Comparison of ENCODE assay signal across 1 cellular context in the genomic region with DNA sequence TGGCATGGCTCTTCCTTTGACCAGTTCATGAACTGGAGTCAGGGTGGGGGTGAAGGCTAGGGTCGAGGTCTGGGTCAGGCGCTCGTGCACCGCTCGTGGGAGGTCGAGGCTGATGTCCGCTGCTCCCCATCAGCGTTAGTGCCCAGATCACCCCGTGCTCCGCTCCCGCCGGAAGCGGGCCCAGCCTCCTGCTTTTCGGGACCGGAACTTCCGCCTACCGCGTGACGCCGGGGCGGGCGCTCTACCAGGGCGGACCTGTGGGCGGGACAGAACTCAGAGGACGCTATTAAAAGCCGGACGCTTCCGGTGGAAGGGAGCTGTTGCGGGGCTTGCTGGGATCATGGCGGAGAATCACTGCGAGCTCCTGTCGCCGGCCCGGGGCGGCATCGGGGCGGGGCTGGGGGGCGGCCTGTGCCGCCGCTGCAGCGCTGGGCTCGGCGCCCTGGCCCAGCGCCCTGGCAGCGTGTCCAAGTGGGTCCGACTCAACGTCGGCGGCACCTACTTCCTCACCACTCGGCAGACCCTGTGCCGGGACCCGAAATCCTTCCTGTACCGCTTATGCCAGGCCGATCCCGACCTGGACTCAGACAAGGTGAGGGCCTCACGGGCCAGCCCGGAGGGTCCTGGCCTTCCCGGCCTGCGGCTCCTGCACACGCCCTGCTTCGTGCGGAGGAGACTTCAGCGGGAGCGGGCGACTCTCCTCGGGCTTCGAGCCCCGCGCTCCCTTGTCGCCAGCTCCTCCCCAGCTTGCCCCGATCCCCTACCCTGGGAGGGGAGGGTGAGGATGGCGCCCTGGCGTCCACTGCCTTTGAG.
TF ChIP-seq lines count a peak whose summit lies in the region.

A gene with protein sequence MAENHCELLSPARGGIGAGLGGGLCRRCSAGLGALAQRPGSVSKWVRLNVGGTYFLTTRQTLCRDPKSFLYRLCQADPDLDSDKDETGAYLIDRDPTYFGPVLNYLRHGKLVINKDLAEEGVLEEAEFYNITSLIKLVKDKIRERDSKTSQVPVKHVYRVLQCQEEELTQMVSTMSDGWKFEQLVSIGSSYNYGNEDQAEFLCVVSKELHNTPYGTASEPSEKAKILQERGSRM (plus strand): TSS at position 315 of the 813 bp plus-strand sequence. CDS start 26 bp downstream, at position 341.

TF ChIP-seq in K562, 482 proteins besides CTCF, POLR2A, EP300 and RAD21 (continued from another document and continues in another):
- TF ChIP-seq, protein P1, sequence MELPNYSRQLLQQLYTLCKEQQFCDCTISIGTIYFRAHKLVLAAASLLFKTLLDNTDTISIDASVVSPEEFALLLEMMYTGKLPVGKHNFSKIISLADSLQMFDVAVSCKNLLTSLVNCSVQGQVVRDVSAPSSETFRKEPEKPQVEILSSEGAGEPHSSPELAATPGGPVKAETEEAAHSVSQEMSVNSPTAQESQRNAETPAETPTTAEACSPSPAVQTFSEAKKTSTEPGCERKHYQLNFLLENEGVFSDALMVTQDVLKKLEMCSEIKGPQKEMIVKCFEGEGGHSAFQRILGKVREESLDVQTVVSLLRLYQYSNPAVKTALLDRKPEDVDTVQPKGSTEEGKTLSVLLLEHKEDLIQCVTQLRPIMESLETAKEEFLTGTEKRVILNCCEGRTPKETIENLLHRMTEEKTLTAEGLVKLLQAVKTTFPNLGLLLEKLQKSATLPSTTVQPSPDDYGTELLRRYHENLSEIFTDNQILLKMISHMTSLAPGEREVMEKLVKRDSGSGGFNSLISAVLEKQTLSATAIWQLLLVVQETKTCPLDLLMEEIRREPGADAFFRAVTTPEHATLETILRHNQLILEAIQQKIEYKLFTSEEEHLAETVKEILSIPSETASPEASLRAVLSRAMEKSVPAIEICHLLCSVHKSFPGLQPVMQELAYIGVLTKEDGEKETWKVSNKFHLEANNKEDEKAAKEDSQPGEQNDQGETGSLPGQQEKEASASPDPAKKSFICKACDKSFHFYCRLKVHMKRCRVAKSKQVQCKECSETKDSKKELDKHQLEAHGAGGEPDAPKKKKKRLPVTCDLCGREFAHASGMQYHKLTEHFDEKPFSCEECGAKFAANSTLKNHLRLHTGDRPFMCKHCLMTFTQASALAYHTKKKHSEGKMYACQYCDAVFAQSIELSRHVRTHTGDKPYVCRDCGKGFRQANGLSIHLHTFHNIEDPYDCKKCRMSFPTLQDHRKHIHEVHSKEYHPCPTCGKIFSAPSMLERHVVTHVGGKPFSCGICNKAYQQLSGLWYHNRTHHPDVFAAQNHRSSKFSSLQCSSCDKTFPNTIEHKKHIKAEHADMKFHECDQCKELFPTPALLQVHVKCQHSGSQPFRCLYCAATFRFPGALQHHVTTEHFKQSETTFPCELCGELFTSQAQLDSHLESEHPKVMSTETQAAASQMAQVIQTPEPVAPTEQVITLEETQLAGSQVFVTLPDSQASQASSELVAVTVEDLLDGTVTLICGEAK (IDR thresholded peaks at IDR 0.05), result peak; percentile 100
- TF ChIP-seq, protein P1 (CRISPR knock-in tag; IDR thresholded peaks at IDR 0.05), result no peak
- TF ChIP-seq NUFIP1 (IDR thresholded peaks at IDR 0.05; ENCODE audit: partially characterized antibody), result peak; percentile 55
- TF ChIP-seq, protein P2, sequence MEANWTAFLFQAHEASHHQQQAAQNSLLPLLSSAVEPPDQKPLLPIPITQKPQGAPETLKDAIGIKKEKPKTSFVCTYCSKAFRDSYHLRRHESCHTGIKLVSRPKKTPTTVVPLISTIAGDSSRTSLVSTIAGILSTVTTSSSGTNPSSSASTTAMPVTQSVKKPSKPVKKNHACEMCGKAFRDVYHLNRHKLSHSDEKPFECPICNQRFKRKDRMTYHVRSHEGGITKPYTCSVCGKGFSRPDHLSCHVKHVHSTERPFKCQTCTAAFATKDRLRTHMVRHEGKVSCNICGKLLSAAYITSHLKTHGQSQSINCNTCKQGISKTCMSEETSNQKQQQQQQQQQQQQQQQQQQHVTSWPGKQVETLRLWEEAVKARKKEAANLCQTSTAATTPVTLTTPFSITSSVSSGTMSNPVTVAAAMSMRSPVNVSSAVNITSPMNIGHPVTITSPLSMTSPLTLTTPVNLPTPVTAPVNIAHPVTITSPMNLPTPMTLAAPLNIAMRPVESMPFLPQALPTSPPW (CRISPR knock-in tag; IDR thresholded peaks at IDR 0.05), result peak; percentile 84
- TF ChIP-seq, protein P3, sequence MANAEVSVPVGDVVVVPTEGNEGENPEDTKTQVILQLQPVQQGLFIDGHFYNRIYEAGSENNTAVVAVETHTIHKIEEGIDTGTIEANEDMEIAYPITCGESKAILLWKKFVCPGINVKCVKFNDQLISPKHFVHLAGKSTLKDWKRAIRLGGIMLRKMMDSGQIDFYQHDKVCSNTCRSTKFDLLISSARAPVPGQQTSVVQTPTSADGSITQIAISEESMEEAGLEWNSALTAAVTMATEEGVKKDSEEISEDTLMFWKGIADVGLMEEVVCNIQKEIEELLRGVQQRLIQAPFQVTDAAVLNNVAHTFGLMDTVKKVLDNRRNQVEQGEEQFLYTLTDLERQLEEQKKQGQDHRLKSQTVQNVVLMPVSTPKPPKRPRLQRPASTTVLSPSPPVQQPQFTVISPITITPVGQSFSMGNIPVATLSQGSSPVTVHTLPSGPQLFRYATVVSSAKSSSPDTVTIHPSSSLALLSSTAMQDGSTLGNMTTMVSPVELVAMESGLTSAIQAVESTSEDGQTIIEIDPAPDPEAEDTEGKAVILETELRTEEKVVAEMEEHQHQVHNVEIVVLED (CRISPR knock-in tag; IDR thresholded peaks at IDR 0.05), result peak; percentile 69
- no peak for TF ChIP-seq HOXB6 (CRISPR knock-in tag; IDR thresholded peaks at IDR 0.05; ENCODE audit: borderline replicate concordance)
- TF ChIP-seq, protein P4, sequence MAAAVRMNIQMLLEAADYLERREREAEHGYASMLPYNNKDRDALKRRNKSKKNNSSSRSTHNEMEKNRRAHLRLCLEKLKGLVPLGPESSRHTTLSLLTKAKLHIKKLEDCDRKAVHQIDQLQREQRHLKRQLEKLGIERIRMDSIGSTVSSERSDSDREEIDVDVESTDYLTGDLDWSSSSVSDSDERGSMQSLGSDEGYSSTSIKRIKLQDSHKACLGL (CRISPR knock-in tag; IDR thresholded peaks at IDR 0.05; ENCODE audit: borderline replicate concordance, poor library complexity, severe bottlenecking), result peak; percentile 75
- TF ChIP-seq, protein P5, sequence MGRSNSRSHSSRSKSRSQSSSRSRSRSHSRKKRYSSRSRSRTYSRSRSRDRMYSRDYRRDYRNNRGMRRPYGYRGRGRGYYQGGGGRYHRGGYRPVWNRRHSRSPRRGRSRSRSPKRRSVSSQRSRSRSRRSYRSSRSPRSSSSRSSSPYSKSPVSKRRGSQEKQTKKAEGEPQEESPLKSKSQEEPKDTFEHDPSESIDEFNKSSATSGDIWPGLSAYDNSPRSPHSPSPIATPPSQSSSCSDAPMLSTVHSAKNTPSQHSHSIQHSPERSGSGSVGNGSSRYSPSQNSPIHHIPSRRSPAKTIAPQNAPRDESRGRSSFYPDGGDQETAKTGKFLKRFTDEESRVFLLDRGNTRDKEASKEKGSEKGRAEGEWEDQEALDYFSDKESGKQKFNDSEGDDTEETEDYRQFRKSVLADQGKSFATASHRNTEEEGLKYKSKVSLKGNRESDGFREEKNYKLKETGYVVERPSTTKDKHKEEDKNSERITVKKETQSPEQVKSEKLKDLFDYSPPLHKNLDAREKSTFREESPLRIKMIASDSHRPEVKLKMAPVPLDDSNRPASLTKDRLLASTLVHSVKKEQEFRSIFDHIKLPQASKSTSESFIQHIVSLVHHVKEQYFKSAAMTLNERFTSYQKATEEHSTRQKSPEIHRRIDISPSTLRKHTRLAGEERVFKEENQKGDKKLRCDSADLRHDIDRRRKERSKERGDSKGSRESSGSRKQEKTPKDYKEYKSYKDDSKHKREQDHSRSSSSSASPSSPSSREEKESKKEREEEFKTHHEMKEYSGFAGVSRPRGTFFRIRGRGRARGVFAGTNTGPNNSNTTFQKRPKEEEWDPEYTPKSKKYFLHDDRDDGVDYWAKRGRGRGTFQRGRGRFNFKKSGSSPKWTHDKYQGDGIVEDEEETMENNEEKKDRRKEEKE (IDR thresholded peaks at IDR 0.05; ENCODE audit: borderline replicate concordance in 1 of 2, control insufficient read depth in 1 of 2, low read depth in 2 of 2, low read length in 1 of 2), result peak in 1 of 2 experiments; percentile 98; a peak in 2 of 4 replicates
- no peak for TF ChIP-seq ZC3H8 (IDR thresholded peaks at IDR 0.05)
- peak; percentile 51; the same call in 1 of the 2 replicates for TF ChIP-seq ZNF384 (IDR thresholded peaks at IDR 0.05; ENCODE audit: low read depth, low read length)
- TF ChIP-seq YY1 (IDR thresholded peaks at IDR 0.05; ENCODE audit: borderline replicate concordance in 1 of 3, control insufficient read depth in 1 of 3, extremely low read depth in 1 of 3, insufficient read depth in 3 of 3, insufficient read length in 1 of 3, insufficient replicate concordance in 2 of 3, low read depth in 1 of 3, low read length in 2 of 3), result peak; percentile 58 to 95 (median 93)
- TF ChIP-seq SRSF7 (optimal IDR thresholded peaks at IDR 0.05; ENCODE audit: low read depth, low read length), result no peak
- peak; percentile 97 for TF ChIP-seq ETV1 (tag; conservative IDR thresholded peaks at IDR 0.05; ENCODE audit: low read depth)
- no peak for TF ChIP-seq PRPF4 (IDR thresholded peaks at IDR 0.05; ENCODE audit: insufficient read depth, low read depth, low read length, poor library complexity, severe bottlenecking)
- no peak for TF ChIP-seq ZNF75A (CRISPR knock-in tag; IDR thresholded peaks at IDR 0.05)
- TF ChIP-seq TEAD4 (IDR thresholded peaks at IDR 0.05; ENCODE audit: low read length), result no peak
- TF ChIP-seq TEAD4 (CRISPR knock-in tag; IDR thresholded peaks at IDR 0.05; ENCODE audit: borderline replicate concordance), result no peak; the same call in 1 of the 2 replicates
- no peak for TF ChIP-seq KLF10 (CRISPR knock-in tag; IDR thresholded peaks at IDR 0.05)
- no peak for TF ChIP-seq ZNF3 (CRISPR knock-in tag; IDR thresholded peaks at IDR 0.05)
- TF ChIP-seq ETV6 (IDR thresholded peaks at IDR 0.05; ENCODE audit: borderline replicate concordance in 1 of 2, low read depth in 2 of 2, low read length in 1 of 2), result peak in 1 of 2 experiments; percentile 80; a peak in 1 of 4 replicates
- TF ChIP-seq ETV6 (CRISPR knock-in tag; IDR thresholded peaks at IDR 0.05; ENCODE audit: borderline replicate concordance), result no peak; the same call in 1 of the 2 replicates
- peak; percentile 93 for TF ChIP-seq MTA3 (IDR thresholded peaks at IDR 0.05; ENCODE audit: borderline replicate concordance)
- TF ChIP-seq LARP7 (IDR thresholded peaks at IDR 0.05), result no peak
- no peak for TF ChIP-seq SMAD3 (CRISPR knock-in tag; conservative IDR thresholded peaks at IDR 0.05)
- TF ChIP-seq CBX2 (IDR thresholded peaks at IDR 0.05; ENCODE audit: insufficient read depth, low read length, poor library complexity, severe bottlenecking), result no peak
- peak; percentile 97 for TF ChIP-seq RBFOX2 (IDR thresholded peaks at IDR 0.05; ENCODE audit: low read depth, low read length)
- TF ChIP-seq HDAC1 (IDR thresholded peaks at IDR 0.05), result peak in 1 of 2 experiments; percentile 89; a peak in 2 of 4 replicates
- TF ChIP-seq NR3C1 (CRISPR knock-in tag; IDR thresholded peaks at IDR 0.05), result peak; percentile 49; the same call in 1 of the 2 replicates
- TF ChIP-seq, protein P6, sequence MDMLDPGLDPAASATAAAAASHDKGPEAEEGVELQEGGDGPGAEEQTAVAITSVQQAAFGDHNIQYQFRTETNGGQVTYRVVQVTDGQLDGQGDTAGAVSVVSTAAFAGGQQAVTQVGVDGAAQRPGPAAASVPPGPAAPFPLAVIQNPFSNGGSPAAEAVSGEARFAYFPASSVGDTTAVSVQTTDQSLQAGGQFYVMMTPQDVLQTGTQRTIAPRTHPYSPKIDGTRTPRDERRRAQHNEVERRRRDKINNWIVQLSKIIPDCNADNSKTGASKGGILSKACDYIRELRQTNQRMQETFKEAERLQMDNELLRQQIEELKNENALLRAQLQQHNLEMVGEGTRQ (CRISPR knock-in tag; IDR thresholded peaks at IDR 0.05), result peak; percentile 89
- TF ChIP-seq RAD51 (IDR thresholded peaks at IDR 0.05; ENCODE audit: borderline replicate concordance, low read depth), result peak; percentile 58; the same call in 1 of the 2 replicates
- peak; percentile 70; the same call in 1 of the 2 replicates for TF ChIP-seq ZZZ3 (IDR thresholded peaks at IDR 0.05)
- 0 out of 2 replicates have a peak, but pooled peaks have one; percentile 61 for TF ChIP-seq JUN (IDR thresholded peaks at IDR 0.05; ENCODE audit: borderline replicate concordance, low read depth, low read length)
- no peak; the same call in 1 of the 2 replicates for TF ChIP-seq JUN (CRISPR knock-in tag; IDR thresholded peaks at IDR 0.05; ENCODE audit: borderline replicate concordance)
- TF ChIP-seq MEF2A (IDR thresholded peaks at IDR 0.05; ENCODE audit: control insufficient read depth, low read depth, low read length), result peak; percentile 38; the same call in 1 of the 2 replicates
- peak; percentile 60; the same call in 1 of the 2 replicates for TF ChIP-seq KLF1 (tag; IDR thresholded peaks at IDR 0.05)
- TF ChIP-seq GATAD2A (IDR thresholded peaks at IDR 0.05), result 0 out of 2 replicates have a peak, but pooled peaks have one; percentile 44
- TF ChIP-seq PHF20 (IDR thresholded peaks at IDR 0.05; ENCODE audit: partially characterized antibody), result peak; percentile 98
- TF ChIP-seq JUNB (CRISPR knock-in tag; conservative IDR thresholded peaks at IDR 0.05), result no peak
